In genomic region chr2:224513991-224514390, GRCh38 we compare ENCODE assay signal across 19 cellular contexts.
DNase-seq lines count a peak whose midpoint lies in the region; ATAC-seq, FAIRE-seq and TF ChIP-seq lines count a peak whose summit lies in the region.
"Had no signal": no experiment of that assay in that cellular context is flagged by ENCODE, and none has a peak within 500 bp of the region (broad histone marks: within the 10 kb centered on the region; RNA-seq: fewer than 3 reads in every experiment).

No MANE protein-coding gene starts in this region.

- DNase-seq in AG10803 (ENCODE audit: low read depth) (peak; percentile 20), GM23248 (peak; percentile 9), astrocyte (ENCODE audit: low read depth) (peak; percentile 28), osteoblast (ENCODE audit: insufficient read length, low spot score, missing footprints) (peak; percentile 30), C1 segment of cervical spinal cord (lab: John Stamatoyannopoulos, UW) (no peak), upper lobe of left lung (no peak)
- DNase-seq in stimulated activated naive CD8-positive, alpha-beta T cell treated with anti-CD3 and anti-CD28 coated beads, Interleukin-15, amount 100 ng/mL, for 72 hours = no peak
- DNase-seq: DND-41, NCI-H1417 treated with DMSO at 0.1 percent for 48 hours, NCI-H187 treated with DMSO at 0.1 percent for 48 hours, NCI-H2227 treated with DMSO at 0.1 percent for 48 hours, NCI-H524, NCI-H82, PC-3, RPMI8226, SHP77 treated with DMSO at 0.1 percent for 48 hours had no signal

- H2AFZ ChIP-seq in GM23248 = no peak overlapping the region
- H2AFZ ChIP-seq in astrocyte (ENCODE audit: low read depth, low read length) = no peak overlapping the region
- no peak overlapping the region for H2AFZ ChIP-seq in osteoblast (ENCODE audit: low read length)

- peak overlapping the region; percentile 75 for H3K27ac Mint-ChIP-seq in astrocyte (ENCODE audit: unreplicated experiment)
- no peak overlapping the region for H3K27ac Mint-ChIP-seq in stimulated activated naive CD8-positive, alpha-beta T cell treated with anti-CD3 and anti-CD28 coated beads, Interleukin-15, amount 100 ng/mL, for 72 hours

- no peak for FAIRE-seq in astrocyte (lab: Jason Lieb, UNC)

- ATAC-seq in stimulated activated naive CD8-positive, alpha-beta T cell treated with anti-CD3 and anti-CD28 coated beads, Interleukin-15, amount 100 ng/mL, for 72 hours = no peak
- ATAC-seq in upper lobe of left lung (ENCODE audit: low FRiP score in 2 of 2) (no peak), HG02642 (IDR thresholded peaks at IDR 0.05; ENCODE audit: poor library complexity, unreplicated experiment) (no peak)
- ATAC-seq: HCT116, PC-3 had no signal

- H3K79me2 ChIP-seq in GM23248 (ENCODE audit: insufficient read depth) (peaks cover 100% of the 10 kb centered on the region), astrocyte (ENCODE audit: insufficient read depth, low read length) (peaks cover 70% of the 10 kb centered on the region), osteoblast (ENCODE audit: insufficient read depth, low read length) (peaks cover 78% of the 10 kb centered on the region)

- in situ Hi-C loops in GM23248 (cut with MboI) = no loop called here

- peaks cover 35% of the 10 kb centered on the region for H3K4me1 ChIP-seq in GM23248 (ENCODE audit: insufficient read depth)
- peaks cover 9% of the 10 kb centered on the region for H3K4me1 ChIP-seq in astrocyte (ENCODE audit: insufficient read depth, low read length)
- H3K4me1 ChIP-seq in osteoblast (ENCODE audit: insufficient read depth, low read length) = peaks cover 21% of the 10 kb centered on the region
- H3K4me1 ChIP-seq in upper lobe of left lung = peaks cover 4 to 18% (median 9%) of the 10 kb centered on the region in 4 donors

- no peak for TF ChIP-seq POLR2A in upper lobe of left lung (IDR thresholded peaks at IDR 0.05)

- H3K9me3 Mint-ChIP-seq in astrocyte (ENCODE audit: unreplicated experiment) = no peaks in the 10 kb centered on the region
- no peaks in the 10 kb centered on the region for H3K9me3 Mint-ChIP-seq in stimulated activated naive CD8-positive, alpha-beta T cell treated with anti-CD3 and anti-CD28 coated beads, Interleukin-15, amount 100 ng/mL, for 72 hours

- H3F3A ChIP-seq in GM23248 (ENCODE audit: insufficient read depth) = peaks cover 18% of the 10 kb centered on the region

- no peaks in the 10 kb centered on the region for H3K9me2 ChIP-seq in GM23248 (ENCODE audit: insufficient read depth)

- H3K9ac ChIP-seq in GM23248 (no peak overlapping the region), astrocyte (ENCODE audit: low read length) (no peak overlapping the region)
- H3K9ac ChIP-seq: BLaER1 treated with 17β-estradiol and CSF1 and Interleukin-3, amounts not matched to agents 10 nM and 100 nM had no signal

- H3K27ac ChIP-seq in GM23248 (no peak overlapping the region), astrocyte (ENCODE audit: low read depth, low read length) (no peak overlapping the region), osteoblast (ENCODE audit: low read depth, low read length) (no peak overlapping the region), upper lobe of left lung (no peak overlapping the region)
- H3K27ac ChIP-seq: BLaER1 treated with 17β-estradiol and CSF1 and Interleukin-3, amounts not matched to agents 10 nM and 100 nM had no signal

- H3K36me3 ChIP-seq in GM23248 (ENCODE audit: low read depth) = peaks cover 9% of the 10 kb centered on the region; the same call in 1 of the 2 replicates
- peaks cover 10% of the 10 kb centered on the region for H3K36me3 ChIP-seq in astrocyte (ENCODE audit: insufficient read depth, low read length)
- H3K36me3 ChIP-seq in osteoblast (ENCODE audit: insufficient read depth, low read length) = peaks cover 16% of the 10 kb centered on the region
- H3K36me3 ChIP-seq in upper lobe of left lung = peaks cover 0 to 9% (median 1%) of the 10 kb centered on the region in 4 donors

- H3K4me3 ChIP-seq in AG10803 (ENCODE audit: low read length) (no peak overlapping the region), GM23248 (no peak overlapping the region), astrocyte (ENCODE audit: insufficient read depth, low read depth, low read length) (no peak overlapping the region), osteoblast (ENCODE audit: insufficient read depth, low read length) (no peak overlapping the region), upper lobe of left lung (no peak overlapping the region)
- H3K4me3 ChIP-seq: BLaER1 treated with 17β-estradiol and CSF1 and Interleukin-3, amounts not matched to agents 10 nM and 100 nM had no signal

- H3K9me3 ChIP-seq in GM23248 (ENCODE audit: low read depth) = no peaks in the 10 kb centered on the region
- H3K9me3 ChIP-seq in astrocyte (ENCODE audit: insufficient read depth, low read depth, low read length) = no peaks in the 10 kb centered on the region
- no peaks in the 10 kb centered on the region for H3K9me3 ChIP-seq in osteoblast (ENCODE audit: low read depth, low read length)
- H3K9me3 ChIP-seq in upper lobe of left lung = no peaks in the 10 kb centered on the region
- H3K9me3 ChIP-seq: BLaER1 treated with 17β-estradiol and CSF1 and Interleukin-3, amounts not matched to agents 10 nM and 100 nM had no signal

- H3K4me2 ChIP-seq in GM23248 (ENCODE audit: unreplicated experiment) (peak overlapping the region; percentile 40), astrocyte (ENCODE audit: low read length) (peak overlapping the region; percentile 36), osteoblast (ENCODE audit: insufficient read depth, low read length) (no peak overlapping the region)
- H3K4me2 ChIP-seq: BLaER1 treated with 17β-estradiol and CSF1 and Interleukin-3, amounts not matched to agents 10 nM and 100 nM had no signal

- WGBS in GM23248 (ENCODE audit: low coverage in 1 of 2, low lambda C conversion rate in 2 of 2, missing lambda C conversion rate in 2 of 2), 2 experiments = 28 to 35% methylated on average over 3 of the region's 3 CpGs
- 60 to 73% methylated on average over 3 of the region's 3 CpGs for whole genome bisulfite sequencing in upper lobe of left lung, 2 donors

- H3K27me3 ChIP-seq in GM23248 (replicated peaks; ENCODE audit: insufficient read depth) (no peaks in the 10 kb centered on the region), astrocyte (ENCODE audit: insufficient read depth, low read length) (no peaks in the 10 kb centered on the region), osteoblast (ENCODE audit: insufficient read depth, low read length) (no peaks in the 10 kb centered on the region), upper lobe of left lung (no peaks in the 10 kb centered on the region)
- H3K27me3 ChIP-seq: BLaER1 treated with 17β-estradiol and CSF1 and Interleukin-3, amounts not matched to agents 10 nM and 100 nM had no signal

- peaks cover 7% of the 10 kb centered on the region for H3K36me3 Mint-ChIP-seq in astrocyte (ENCODE audit: low read depth, unreplicated experiment)

- no peak for TF ChIP-seq EP300 in upper lobe of left lung (IDR thresholded peaks at IDR 0.05)

- no peaks in the 10 kb centered on the region for H3K27me3 Mint-ChIP-seq in astrocyte (ENCODE audit: low read depth, unreplicated experiment)
- no peaks in the 10 kb centered on the region for H3K27me3 Mint-ChIP-seq in stimulated activated naive CD8-positive, alpha-beta T cell treated with anti-CD3 and anti-CD28 coated beads, Interleukin-15, amount 100 ng/mL, for 72 hours

- no peak for TF ChIP-seq CTCF in AG10803 (conservative IDR thresholded peaks at IDR 0.05; ENCODE audit: low read length)
- TF ChIP-seq CTCF in astrocyte (IDR thresholded peaks at IDR 0.05; ENCODE audit: insufficient read depth, low read depth, low read length) = no peak
- no peak for TF ChIP-seq CTCF in osteoblast (IDR thresholded peaks at IDR 0.05; ENCODE audit: extremely low read depth, low read depth, low read length)
- TF ChIP-seq CTCF in upper lobe of left lung (IDR thresholded peaks at IDR 0.05) = no peak

- H3K4me1 Mint-ChIP-seq in astrocyte (ENCODE audit: low read depth, unreplicated experiment) = peaks cover 30% of the 10 kb centered on the region
- H3K4me1 Mint-ChIP-seq in stimulated activated naive CD8-positive, alpha-beta T cell treated with anti-CD3 and anti-CD28 coated beads, Interleukin-15, amount 100 ng/mL, for 72 hours = peaks cover 29% of the 10 kb centered on the region

- H4K20me1 ChIP-seq in GM23248 (ENCODE audit: insufficient read depth) (0 out of 2 replicates have a peak, but pooled peaks cover 10% of the 10 kb centered on the region), astrocyte (ENCODE audit: insufficient read depth, low read length) (peaks cover 25% of the 10 kb centered on the region), osteoblast (ENCODE audit: insufficient read depth, low read length) (peaks cover 7% of the 10 kb centered on the region)

- H3K4me3 Mint-ChIP-seq in astrocyte (ENCODE audit: unreplicated experiment) = no peak overlapping the region
- no peak overlapping the region for H3K4me3 Mint-ChIP-seq in stimulated activated naive CD8-positive, alpha-beta T cell treated with anti-CD3 and anti-CD28 coated beads, Interleukin-15, amount 100 ng/mL, for 72 hours

Comparison
In these comparisons a context has a peak if more than half of its experiments do, and no peak if none do; other contexts are left out.
1. DNase-seq: peak in AG10803 (single experiment), GM23248 (single experiment), astrocyte (single experiment) and osteoblast (single experiment); none in C1 segment of cervical spinal cord (0 of 14), stimulated activated naive CD8-positive, alpha-beta T cell treated with anti-CD3 and anti-CD28 coated beads, Interleukin-15, amount 100 ng/mL, for 72 hours (0 of 2) and upper lobe of left lung (0 of 2).